Comparison of ENCODE assay signal across 1 cellular context in the genomic region with DNA sequence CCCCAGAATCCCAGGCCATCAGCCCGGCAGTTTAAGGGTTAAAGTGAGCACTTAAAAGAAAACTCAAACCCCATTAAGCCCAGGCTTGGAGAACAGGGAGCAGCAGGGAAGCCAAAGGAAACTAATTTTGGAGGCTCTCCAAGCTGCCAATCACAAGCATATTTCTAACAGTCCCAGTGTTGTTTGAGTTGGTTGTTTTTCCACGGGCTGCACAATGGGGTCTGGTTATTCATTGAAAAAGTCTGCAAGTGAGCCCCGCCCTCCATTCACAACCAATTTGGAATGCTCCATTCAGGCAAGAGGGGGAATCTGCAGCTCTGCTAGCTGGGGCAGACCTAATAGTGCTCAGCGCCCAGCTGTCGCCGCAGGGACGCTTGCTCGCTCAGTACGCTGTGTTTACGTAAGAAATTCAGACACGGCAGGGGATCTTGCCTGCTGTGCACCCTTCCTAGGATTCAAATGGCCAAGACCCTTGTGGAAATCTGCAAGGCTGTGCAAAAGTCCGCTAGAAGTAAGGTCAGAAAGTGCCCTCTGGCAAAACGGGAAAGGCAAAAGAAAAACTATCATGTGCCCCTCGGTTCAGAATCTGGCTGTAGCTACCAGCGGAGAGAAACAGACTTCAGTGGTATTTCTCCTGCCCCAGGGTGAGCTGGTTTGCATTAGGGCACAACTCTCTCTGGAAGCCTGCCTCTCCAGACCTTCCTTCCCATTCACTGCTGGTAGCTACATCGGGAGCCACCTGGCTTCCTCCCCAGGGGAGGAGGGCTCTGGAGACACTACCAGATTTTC.
TF ChIP-seq lines count a peak whose summit lies in the region.

No MANE protein-coding gene starts in this region.

TF ChIP-seq in SK-N-SH treated with all-trans-retinoic acid at 6 μM for 48 hours, 23 proteins besides CTCF, POLR2A, EP300 and RAD21 (continued from another document):
- TF ChIP-seq, protein P1, sequence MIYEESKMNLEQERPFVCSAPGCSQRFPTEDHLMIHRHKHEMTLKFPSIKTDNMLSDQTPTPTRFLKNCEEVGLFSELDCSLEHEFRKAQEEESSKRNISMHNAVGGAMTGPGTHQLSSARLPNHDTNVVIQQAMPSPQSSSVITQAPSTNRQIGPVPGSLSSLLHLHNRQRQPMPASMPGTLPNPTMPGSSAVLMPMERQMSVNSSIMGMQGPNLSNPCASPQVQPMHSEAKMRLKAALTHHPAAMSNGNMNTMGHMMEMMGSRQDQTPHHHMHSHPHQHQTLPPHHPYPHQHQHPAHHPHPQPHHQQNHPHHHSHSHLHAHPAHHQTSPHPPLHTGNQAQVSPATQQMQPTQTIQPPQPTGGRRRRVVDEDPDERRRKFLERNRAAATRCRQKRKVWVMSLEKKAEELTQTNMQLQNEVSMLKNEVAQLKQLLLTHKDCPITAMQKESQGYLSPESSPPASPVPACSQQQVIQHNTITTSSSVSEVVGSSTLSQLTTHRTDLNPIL (CRISPR knock-in tag; IDR thresholded peaks at IDR 0.05; ENCODE audit: low read depth) = no peak
TF ChIP-seq in SK-N-SH treated with all-trans-retinoic acid at 6 μM for 48 hours: peak in this region for 3.
